ENCODE assay signal across 29 cellular contexts in genomic region chr22:21603973-21604372, GRCh38. TPM values are rescaled to one million over a fixed set of nuclear protein-coding genes. Genes with fewer than 3 reads are reported as not detected.
"Had no signal": no experiment of that assay in that cellular context is flagged by ENCODE, and none has a peak within 500 bp of the region (broad histone marks: within the 10 kb centered on the region; RNA-seq: fewer than 3 reads in every experiment).

No MANE protein-coding gene starts in this region.

- H3K9me3 ChIP-seq: left lung, lower lobe of right lung, ovary, right atrium auricular region, right lobe of liver, tibial nerve, upper lobe of left lung, vagina had no signal

- H3K27me3 Mint-ChIP-seq: naive thymus-derived CD8-positive, alpha-beta T cell; progenitor cell of endocrine pancreas; stimulated activated memory B cell treated with anti-CD40 and anti-IgM and Interleukin-4, amounts not matched to agents 10 μg/mL and 1 μg/mL and 100 μg/mL, for 72 hours; stimulated activated naive CD8-positive, alpha-beta T cell treated with anti-CD3 and anti-CD28 coated beads, Interleukin-15, amount 100 ng/mL, for 72 hours had no signal

- H3K9ac ChIP-seq: neural progenitor cell had no signal

- H3K4me3 ChIP-seq: left lung, lower lobe of right lung, neural progenitor cell, ovary, right atrium auricular region, right lobe of liver, smooth muscle cell, tibial nerve, upper lobe of left lung, vagina had no signal

- H3K9me3 Mint-ChIP-seq: naive thymus-derived CD8-positive, alpha-beta T cell; nephron; neural progenitor cell; stimulated activated memory B cell treated with anti-CD40 and anti-IgM and Interleukin-4, amounts not matched to agents 10 μg/mL and 1 μg/mL and 100 μg/mL, for 72 hours; stimulated activated naive CD8-positive, alpha-beta T cell treated with anti-CD3 and anti-CD28 coated beads, Interleukin-15, amount 100 ng/mL, for 72 hours had no signal

- H3K27ac ChIP-seq: lower lobe of right lung, neural progenitor cell, ovary, right atrium auricular region, right lobe of liver, tibial nerve, upper lobe of left lung, vagina had no signal

- ATAC-seq: left colon; lower lobe of right lung; naive thymus-derived CD8-positive, alpha-beta T cell; stimulated activated memory B cell treated with anti-CD40 and anti-IgM and Interleukin-4, amounts not matched to agents 10 μg/mL and 1 μg/mL and 100 μg/mL, for 72 hours; stimulated activated naive CD8-positive, alpha-beta T cell treated with anti-CD3 and anti-CD28 coated beads, Interleukin-15, amount 100 ng/mL, for 72 hours had no signal

- H3K4me1 Mint-ChIP-seq: nephron had no signal

- H3K36me3 ChIP-seq: lower lobe of right lung, neural progenitor cell, ovary, right atrium auricular region, tibial nerve, upper lobe of left lung, vagina had no signal

- H2AFZ ChIP-seq: neural progenitor cell had no signal

- H3K4me3 Mint-ChIP-seq: naive thymus-derived CD8-positive, alpha-beta T cell; nephron; neural progenitor cell; stimulated activated memory B cell treated with anti-CD40 and anti-IgM and Interleukin-4, amounts not matched to agents 10 μg/mL and 1 μg/mL and 100 μg/mL, for 72 hours; stimulated activated naive CD8-positive, alpha-beta T cell treated with anti-CD3 and anti-CD28 coated beads, Interleukin-15, amount 100 ng/mL, for 72 hours had no signal

- H3K4me2 ChIP-seq: neural progenitor cell, smooth muscle cell had no signal

- H3K27ac Mint-ChIP-seq: nephron; neural progenitor cell; progenitor cell of endocrine pancreas; stimulated activated memory B cell treated with anti-CD40 and anti-IgM and Interleukin-4, amounts not matched to agents 10 μg/mL and 1 μg/mL and 100 μg/mL, for 72 hours had no signal

- DNase-seq: left colon; left lung; lower lobe of right lung; mammary epithelial cell; mesenchymal stem cell; naive thymus-derived CD8-positive, alpha-beta T cell; ovary; right lobe of liver; stimulated activated CD4-positive, alpha-beta T cell treated with anti-CD3 and anti-CD28 coated beads, Interleukin-1b, Interleukin-23, amount 100 ng/mL, for 48 hours; stimulated activated CD4-positive, alpha-beta T cell treated with anti-CD3 and anti-CD28 coated beads, Interleukin-2, amount 100 ng/mL, for 48 hours; stimulated activated CD4-positive, alpha-beta T cell treated with anti-CD3 and anti-CD28 coated beads, Interleukin-4, amount 100 ng/mL, for 4 hours; stimulated activated CD8-positive, alpha-beta memory T cell treated with anti-CD3 and anti-CD28 coated beads, Interleukin-4, amount 100 ng/mL, for 48 hours; stimulated activated naive CD4-positive, alpha-beta T cell treated with Interleukin-2 at 50 U/mL for 16 hours; stimulated activated naive CD8-positive, alpha-beta T cell treated with anti-CD3 and anti-CD28 coated beads, Interleukin-15, amount 100 ng/mL, for 72 hours; substantia nigra; upper lobe of left lung had no signal

- H3K4me1 ChIP-seq: neural progenitor cell had no signal

- H3K27me3 ChIP-seq: left lung, neural progenitor cell, ovary, right atrium auricular region, right lobe of liver, tibial nerve, upper lobe of left lung, vagina had no signal

RNA-seq across cellular contexts. Expression of gene CCDC116, which starts 28.6 kb away (rescaled TPM):
- total RNA-seq: renal cortical epithelial cell, right atrium auricular region, right lobe of liver, skeletal muscle tissue, temporal lobe, vagina had no signal
- polyA plus RNA-seq: naive thymus-derived CD8-positive, alpha-beta T cell; smooth muscle cell had no signal

RNA-seq across cellular contexts. Expression of gene RIMBP3C, which starts 52.7 kb away (rescaled TPM):
- total RNA-seq: mammary epithelial cell, pulmonary artery endothelial cell, skeletal muscle tissue, vagina had no signal
- polyA plus RNA-seq: urinary bladder had no signal
